ENCODE assay signal across 13 cellular contexts in the genomic region with DNA sequence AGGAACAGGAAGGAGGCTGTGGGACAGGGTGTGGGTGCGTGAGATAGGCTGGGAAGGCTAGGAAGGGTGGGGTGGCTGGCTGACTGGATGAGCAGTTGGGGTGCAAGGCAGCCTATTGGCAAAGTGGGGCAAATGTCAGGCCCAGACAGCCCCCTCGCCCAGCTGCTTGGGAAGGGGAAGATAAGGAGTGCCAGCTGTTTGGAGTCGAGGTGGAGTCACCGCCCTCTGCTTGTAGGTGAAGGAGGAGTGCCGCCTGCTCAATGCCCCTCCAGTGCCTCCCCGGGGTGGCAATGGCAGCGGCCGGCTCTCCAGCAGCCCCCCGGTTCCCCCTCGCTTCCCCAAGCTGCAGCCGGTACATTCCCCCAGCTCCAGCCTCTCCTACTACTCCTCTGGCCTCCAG. TPM values are rescaled to one million over a fixed set of nuclear protein-coding genes. Genes with fewer than 3 reads are reported as not detected.
DNase-seq lines count a peak whose midpoint lies in the region; ATAC-seq, FAIRE-seq and TF ChIP-seq lines count a peak whose summit lies in the region.
"Had no signal": no experiment of that assay in that cellular context is flagged by ENCODE, and none has a peak within 500 bp of the region (broad histone marks: within the 10 kb centered on the region; RNA-seq: fewer than 3 reads in every experiment).

No MANE protein-coding gene starts in this region.

- TF ChIP-seq CTCF in activated CD8-positive, alpha-beta T cell treated with anti-CD3 and anti-CD28 coated beads for 36 hours (IDR thresholded peaks at IDR 0.05): no peak

- ATAC-seq in activated CD8-positive, alpha-beta T cell treated with anti-CD3 and anti-CD28 coated beads for 36 hours: no peak
- ATAC-seq in memory B cell (ENCODE audit: low read depth): no peak
- no peak for ATAC-seq in stimulated activated naive CD8-positive, alpha-beta T cell treated with anti-CD3 and anti-CD28 coated beads, Interleukin-15, amount 100 ng/mL, for 72 hours
- ATAC-seq: HepG2 had no signal

- H3K9me3 Mint-ChIP-seq in activated naive CD4-positive, alpha-beta T cell treated with anti-CD3 and anti-CD28 coated beads for 36 hours: no peaks in the 10 kb centered on the region
- H3K9me3 Mint-ChIP-seq in activated CD8-positive, alpha-beta T cell treated with anti-CD3 and anti-CD28 coated beads for 36 hours: no peaks in the 10 kb centered on the region
- no peaks in the 10 kb centered on the region for H3K9me3 Mint-ChIP-seq in memory B cell
- H3K9me3 Mint-ChIP-seq in stimulated activated naive CD8-positive, alpha-beta T cell treated with anti-CD3 and anti-CD28 coated beads, Interleukin-15, amount 100 ng/mL, for 72 hours: no peaks in the 10 kb centered on the region

- H3K27me3 Mint-ChIP-seq in activated naive CD4-positive, alpha-beta T cell treated with anti-CD3 and anti-CD28 coated beads for 36 hours (ENCODE audit: low read depth): peaks cover 4% of the 10 kb centered on the region
- peaks cover 3% of the 10 kb centered on the region for H3K27me3 Mint-ChIP-seq in activated CD8-positive, alpha-beta T cell treated with anti-CD3 and anti-CD28 coated beads for 36 hours
- H3K27me3 Mint-ChIP-seq in memory B cell: peaks cover 2% of the 10 kb centered on the region
- H3K27me3 Mint-ChIP-seq in stimulated activated naive CD8-positive, alpha-beta T cell treated with anti-CD3 and anti-CD28 coated beads, Interleukin-15, amount 100 ng/mL, for 72 hours: peaks cover 6% of the 10 kb centered on the region

- no peaks in the 10 kb centered on the region for H3K36me3 Mint-ChIP-seq in activated naive CD4-positive, alpha-beta T cell treated with anti-CD3 and anti-CD28 coated beads for 36 hours (ENCODE audit: low read depth)
- no peaks in the 10 kb centered on the region for H3K36me3 Mint-ChIP-seq in activated CD8-positive, alpha-beta T cell treated with anti-CD3 and anti-CD28 coated beads for 36 hours (ENCODE audit: low read depth)
- peaks cover under 1% of the 10 kb centered on the region for H3K36me3 Mint-ChIP-seq in memory B cell

- peak overlapping the region; percentile 72 for H3K4me3 Mint-ChIP-seq in activated naive CD4-positive, alpha-beta T cell treated with anti-CD3 and anti-CD28 coated beads for 36 hours
- peak overlapping the region; percentile 74 for H3K4me3 Mint-ChIP-seq in activated CD8-positive, alpha-beta T cell treated with anti-CD3 and anti-CD28 coated beads for 36 hours
- H3K4me3 Mint-ChIP-seq in memory B cell: peak overlapping the region; percentile 78
- H3K4me3 Mint-ChIP-seq in stimulated activated naive CD8-positive, alpha-beta T cell treated with anti-CD3 and anti-CD28 coated beads, Interleukin-15, amount 100 ng/mL, for 72 hours: peak overlapping the region; percentile 22 to 79

- peaks cover 14% of the 10 kb centered on the region for H3K4me1 Mint-ChIP-seq in activated naive CD4-positive, alpha-beta T cell treated with anti-CD3 and anti-CD28 coated beads for 36 hours (ENCODE audit: low read depth)
- peaks cover 7% of the 10 kb centered on the region for H3K4me1 Mint-ChIP-seq in activated CD8-positive, alpha-beta T cell treated with anti-CD3 and anti-CD28 coated beads for 36 hours (ENCODE audit: low read depth)
- H3K4me1 Mint-ChIP-seq in memory B cell: peaks cover 9% of the 10 kb centered on the region
- peaks cover 27% of the 10 kb centered on the region for H3K4me1 Mint-ChIP-seq in stimulated activated naive CD8-positive, alpha-beta T cell treated with anti-CD3 and anti-CD28 coated beads, Interleukin-15, amount 100 ng/mL, for 72 hours

- POLR2A ChIA-PET in activated CD8-positive, alpha-beta T cell treated with anti-CD3 and anti-CD28 coated beads for 36 hours (lab: Charles Lee): interaction anchor here (0.6 to 1.3 kb wide), 3 partner anchors 19 to 57 kb away, joined by 3 to 4 read pairs (median 3); no protein-coding TSS in a partner anchor

- intact Hi-C loops in activated naive CD4-positive, alpha-beta T cell treated with anti-CD3 and anti-CD28 coated beads for 36 hours (cut with micrococcal nuclease): no loop called here
- intact Hi-C loops in activated CD8-positive, alpha-beta T cell treated with anti-CD3 and anti-CD28 coated beads for 36 hours (cut with micrococcal nuclease): no loop called here

- CTCF ChIA-PET in activated naive CD4-positive, alpha-beta T cell treated with anti-CD3 and anti-CD28 coated beads for 36 hours (lab: Charles Lee): no interaction called here
- CTCF ChIA-PET in activated CD8-positive, alpha-beta T cell treated with anti-CD3 and anti-CD28 coated beads for 36 hours (lab: Charles Lee): interaction anchor here (1.2 to 5.3 kb wide), 5 partner anchors 14 to 283 kb away, joined by 5 to 30 read pairs (median 7); a partner anchor contains a TSS

- no peak overlapping the region for H3K27ac Mint-ChIP-seq in activated naive CD4-positive, alpha-beta T cell treated with anti-CD3 and anti-CD28 coated beads for 36 hours
- peak overlapping the region; percentile 23 for H3K27ac Mint-ChIP-seq in activated CD8-positive, alpha-beta T cell treated with anti-CD3 and anti-CD28 coated beads for 36 hours
- no peak overlapping the region for H3K27ac Mint-ChIP-seq in memory B cell
- no peak overlapping the region for H3K27ac Mint-ChIP-seq in stimulated activated naive CD8-positive, alpha-beta T cell treated with anti-CD3 and anti-CD28 coated beads, Interleukin-15, amount 100 ng/mL, for 72 hours

- no peak for DNase-seq in activated naive CD4-positive, alpha-beta T cell treated with anti-CD3 and anti-CD28 coated beads for 36 hours
- no peak for DNase-seq in activated naive CD4-positive, alpha-beta T cell treated with Interleukin-2 at 50 U/mL for 16 hours
- no peak for DNase-seq in activated CD8-positive, alpha-beta T cell treated with anti-CD3 and anti-CD28 coated beads for 36 hours
- DNase-seq in memory B cell (ENCODE audit: low spot score in 2 of 2) (no peak), HTR-8/SVneo (ENCODE audit: insufficient read length, low spot score) (no peak)
- DNase-seq in stimulated activated naive CD8-positive, alpha-beta T cell treated with anti-CD3 and anti-CD28 coated beads, Interleukin-15, amount 100 ng/mL, for 72 hours: no peak
- DNase-seq in activated CD4-positive, CD25-positive, alpha-beta regulatory T cell treated with anti-CD3 and anti-CD28 coated beads, Interleukin-2, amount 50 U/mL, for 72 hours: no peak
- DNase-seq in activated CD4-positive, alpha-beta T cell treated with anti-CD3 and anti-CD28 coated beads, Interleukin-2, amount 50 U/mL, for 48 hours: no peak
- DNase-seq: BE2C, cerebellar nuclear complex, NCI-H2081, thyroid gland had no signal

- FAIRE-seq in HTR-8/SVneo (lab: Jason Lieb, UNC): no peak
- FAIRE-seq: HepG2 had no signal

RNA-seq across cellular contexts. Expression of a gene that starts 13.1 kb away (rescaled TPM):
- 1 to 10 TPM; 1.1 to 1.3 TPM for total RNA-seq in activated naive CD4-positive, alpha-beta T cell treated with anti-CD3 and anti-CD28 coated beads for 36 hours
- 1 to 10 TPM; 2.2 to 2.7 TPM for total RNA-seq in activated CD8-positive, alpha-beta T cell treated with anti-CD3 and anti-CD28 coated beads for 36 hours

RNA-seq across cellular contexts. Expression of a gene that starts 58.5 kb away (rescaled TPM):
- 100 to 1,000 TPM; 117 to 123 TPM for total RNA-seq in activated naive CD4-positive, alpha-beta T cell treated with anti-CD3 and anti-CD28 coated beads for 36 hours
- 100 to 1,000 TPM; 118 to 120 TPM for total RNA-seq in activated CD8-positive, alpha-beta T cell treated with anti-CD3 and anti-CD28 coated beads for 36 hours

RNA-seq across cellular contexts. Expression of a gene that starts 58.8 kb away (rescaled TPM):
- 10 to 100 TPM; 65.1 to 67.6 TPM for total RNA-seq in activated naive CD4-positive, alpha-beta T cell treated with anti-CD3 and anti-CD28 coated beads for 36 hours
- 10 to 100 TPM; 58.8 TPM for total RNA-seq in activated CD8-positive, alpha-beta T cell treated with anti-CD3 and anti-CD28 coated beads for 36 hours
